Comparison of ENCODE assay signal across 1 cellular context in genomic region chr20:2750343-2751251, GRCh38.
TF ChIP-seq lines count a peak whose summit lies in the region.

No MANE protein-coding gene starts in this region.

TF ChIP-seq in GM23338, 12 proteins besides CTCF, POLR2A, EP300 and RAD21 (continued from another document):
- TF ChIP-seq, protein P1, sequence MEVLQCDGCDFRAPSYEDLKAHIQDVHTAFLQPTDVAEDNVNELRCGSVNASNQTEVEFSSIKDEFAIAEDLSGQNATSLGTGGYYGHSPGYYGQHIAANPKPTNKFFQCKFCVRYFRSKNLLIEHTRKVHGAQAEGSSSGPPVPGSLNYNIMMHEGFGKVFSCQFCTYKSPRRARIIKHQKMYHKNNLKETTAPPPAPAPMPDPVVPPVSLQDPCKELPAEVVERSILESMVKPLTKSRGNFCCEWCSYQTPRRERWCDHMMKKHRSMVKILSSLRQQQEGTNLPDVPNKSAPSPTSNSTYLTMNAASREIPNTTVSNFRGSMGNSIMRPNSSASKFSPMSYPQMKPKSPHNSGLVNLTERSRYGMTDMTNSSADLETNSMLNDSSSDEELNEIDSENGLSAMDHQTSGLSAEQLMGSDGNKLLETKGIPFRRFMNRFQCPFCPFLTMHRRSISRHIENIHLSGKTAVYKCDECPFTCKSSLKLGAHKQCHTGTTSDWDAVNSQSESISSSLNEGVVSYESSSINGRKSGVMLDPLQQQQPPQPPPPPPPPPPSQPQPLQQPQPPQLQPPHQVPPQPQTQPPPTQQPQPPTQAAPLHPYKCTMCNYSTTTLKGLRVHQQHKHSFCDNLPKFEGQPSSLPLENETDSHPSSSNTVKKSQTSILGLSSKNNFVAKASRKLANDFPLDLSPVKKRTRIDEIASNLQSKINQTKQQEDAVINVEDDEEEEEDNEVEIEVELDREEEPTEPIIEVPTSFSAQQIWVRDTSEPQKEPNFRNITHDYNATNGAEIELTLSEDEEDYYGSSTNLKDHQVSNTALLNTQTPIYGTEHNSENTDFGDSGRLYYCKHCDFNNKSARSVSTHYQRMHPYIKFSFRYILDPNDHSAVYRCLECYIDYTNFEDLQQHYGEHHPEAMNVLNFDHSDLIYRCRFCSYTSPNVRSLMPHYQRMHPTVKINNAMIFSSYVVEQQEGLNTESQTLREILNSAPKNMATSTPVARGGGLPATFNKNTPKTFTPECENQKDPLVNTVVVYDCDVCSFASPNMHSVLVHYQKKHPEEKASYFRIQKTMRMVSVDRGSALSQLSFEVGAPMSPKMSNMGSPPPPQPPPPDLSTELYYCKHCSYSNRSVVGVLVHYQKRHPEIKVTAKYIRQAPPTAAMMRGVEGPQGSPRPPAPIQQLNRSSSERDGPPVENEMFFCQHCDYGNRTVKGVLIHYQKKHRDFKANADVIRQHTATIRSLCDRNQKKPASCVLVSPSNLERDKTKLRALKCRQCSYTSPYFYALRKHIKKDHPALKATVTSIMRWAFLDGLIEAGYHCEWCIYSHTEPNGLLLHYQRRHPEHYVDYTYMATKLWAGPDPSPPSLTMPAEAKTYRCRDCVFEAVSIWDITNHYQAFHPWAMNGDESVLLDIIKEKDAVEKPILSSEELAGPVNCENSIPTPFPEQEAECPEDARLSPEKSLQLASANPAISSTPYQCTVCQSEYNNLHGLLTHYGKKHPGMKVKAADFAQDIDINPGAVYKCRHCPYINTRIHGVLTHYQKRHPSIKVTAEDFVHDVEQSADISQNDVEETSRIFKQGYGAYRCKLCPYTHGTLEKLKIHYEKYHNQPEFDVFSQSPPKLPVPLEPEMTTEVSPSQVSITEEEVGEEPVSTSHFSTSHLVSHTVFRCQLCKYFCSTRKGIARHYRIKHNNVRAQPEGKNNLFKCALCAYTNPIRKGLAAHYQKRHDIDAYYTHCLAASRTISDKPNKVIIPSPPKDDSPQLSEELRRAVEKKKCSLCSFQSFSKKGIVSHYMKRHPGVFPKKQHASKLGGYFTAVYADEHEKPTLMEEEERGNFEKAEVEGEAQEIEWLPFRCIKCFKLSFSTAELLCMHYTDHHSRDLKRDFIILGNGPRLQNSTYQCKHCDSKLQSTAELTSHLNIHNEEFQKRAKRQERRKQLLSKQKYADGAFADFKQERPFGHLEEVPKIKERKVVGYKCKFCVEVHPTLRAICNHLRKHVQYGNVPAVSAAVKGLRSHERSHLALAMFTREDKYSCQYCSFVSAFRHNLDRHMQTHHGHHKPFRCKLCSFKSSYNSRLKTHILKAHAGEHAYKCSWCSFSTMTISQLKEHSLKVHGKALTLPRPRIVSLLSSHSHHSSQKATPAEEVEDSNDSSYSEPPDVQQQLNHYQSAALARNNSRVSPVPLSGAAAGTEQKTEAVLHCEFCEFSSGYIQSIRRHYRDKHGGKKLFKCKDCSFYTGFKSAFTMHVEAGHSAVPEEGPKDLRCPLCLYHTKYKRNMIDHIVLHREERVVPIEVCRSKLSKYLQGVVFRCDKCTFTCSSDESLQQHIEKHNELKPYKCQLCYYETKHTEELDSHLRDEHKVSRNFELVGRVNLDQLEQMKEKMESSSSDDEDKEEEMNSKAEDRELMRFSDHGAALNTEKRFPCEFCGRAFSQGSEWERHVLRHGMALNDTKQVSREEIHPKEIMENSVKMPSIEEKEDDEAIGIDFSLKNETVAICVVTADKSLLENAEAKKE (CRISPR knock-in tag; IDR thresholded peaks at IDR 0.05) = no peak
- TF ChIP-seq CREB1 (CRISPR knock-in tag; IDR thresholded peaks at IDR 0.05; ENCODE audit: low read depth) (no peak), STAT1 (IDR thresholded peaks at IDR 0.05; ENCODE audit: unreplicated experiment) (no peak), EZH2phosphoT487 (IDR thresholded peaks at IDR 0.05; ENCODE audit: unreplicated experiment) (no peak), ZNF331 (CRISPR knock-in tag; IDR thresholded peaks at IDR 0.05; ENCODE audit: low read depth) (no peak)
